ENCODE assay signal across 16 cellular contexts in genomic region chr9:122338989-122339388, GRCh38. TPM values are rescaled to one million over a fixed set of nuclear protein-coding genes. Genes with fewer than 3 reads are reported as not detected.
DNase-seq lines count a peak whose midpoint lies in the region; ATAC-seq, FAIRE-seq and TF ChIP-seq lines count a peak whose summit lies in the region.
"Had no signal": no experiment of that assay in that cellular context is flagged by ENCODE, and none has a peak within 500 bp of the region (broad histone marks: within the 10 kb centered on the region; RNA-seq: fewer than 3 reads in every experiment).

No MANE protein-coding gene starts in this region.

- H3K79me1 ChIP-seq in H1 (ENCODE audit: low read depth, low read length): no peaks in the 10 kb centered on the region

- peak overlapping the region; percentile 94; the same call in 1 of the 2 replicates for H2BK12ac ChIP-seq in H1 (ENCODE audit: low read depth, low read length)

- 73% methylated on average over 3 of the region's 3 CpGs; no CpG with 5 or more reads in 1 of the 2 experiments for WGBS in H1 (ENCODE audit: extremely low coverage in 1 of 2, insufficient coverage in 1 of 2, insufficient read length in 1 of 2, insufficient replicate concordance in 2 of 2, low coverage in 1 of 2, low lambda C conversion rate in 2 of 2, missing lambda C conversion rate in 1 of 2), 2 experiments

- H3K14ac ChIP-seq in H1 (ENCODE audit: insufficient read length): no peak overlapping the region

- H3K4me1 Mint-ChIP-seq in nephron progenitor cell: peaks cover 15% of the 10 kb centered on the region

- H3K4ac ChIP-seq in H1 (replicated peaks; ENCODE audit: insufficient read length, low read depth, low read length): no peak overlapping the region

- H2BK20ac ChIP-seq in H1 (ENCODE audit: low read length): peak overlapping the region; percentile 84; the same call in 1 of the 2 replicates

- H3K4me1 ChIP-seq in BE2C: peaks cover 13% of the 10 kb centered on the region
- peaks cover 18 to 44% (median 28%) of the 10 kb centered on the region in 4 experiments for H3K4me1 ChIP-seq in H1 (replicated peaks in 1 of 4; ENCODE audit: control insufficient read depth in 3 of 4, insufficient read depth in 4 of 4, low read length in 3 of 4)

- H2BK15ac ChIP-seq in H1 (ENCODE audit: low read length): peak overlapping the region; percentile 90; the same call in 1 of the 2 replicates

- H3K23me2 ChIP-seq in H1 (ENCODE audit: low read depth, low read length): peaks cover 4% of the 10 kb centered on the region

- H3K27ac ChIP-seq in AG04450 (ENCODE audit: low read depth, low read length) (peak overlapping the region; percentile 11), H1 (ENCODE audit: low read depth, low read length) (no peak overlapping the region)

- no peak for DNase-seq in AG04450 (ENCODE audit: low read depth, low spot score)
- peak; percentile 70 for DNase-seq in BE2C
- DNase-seq in H1 (ENCODE audit: low read depth in 1 of 2, low spot score in 2 of 2): no peak
- no peak for DNase-seq in nephron progenitor cell
- DNase-seq in left colon: no peak
- no peak for DNase-seq in activated CD4-positive, alpha-beta T cell treated with anti-CD3 and anti-CD28 coated beads, Interleukin-2, amount 50 U/mL, for 1 hour
- no peak for DNase-seq in middle frontal gyrus (ENCODE audit: extremely low spot score, low spot score)
- DNase-seq in activated CD4-positive, alpha-beta T cell treated with anti-CD3 and anti-CD28 coated beads for 4 hours: no peak
- DNase-seq: DMS 273 treated with DMSO at 0.1 percent for 48 hours, HCEC 1CT, KBM-7, NCI-H1092 treated with DMSO at 0.1 percent for 48 hours, NCI-H1694, NCI-H446, NCI-H774 had no signal

- H3K4me3 ChIP-seq in AG04450 (ENCODE audit: low read depth, low read length): no peak overlapping the region
- no peak overlapping the region for H3K4me3 ChIP-seq in BE2C (ENCODE audit: low read depth, low read length)
- H3K4me3 ChIP-seq in H1 (ENCODE audit: extremely low read depth in 1 of 4, insufficient read depth in 2 of 4, low read depth in 3 of 4, low read length in 4 of 4): no peak overlapping the region

- ATAC-seq in left colon: no peak

- FAIRE-seq in H1 (lab: Jason Lieb, UNC): no peak
- FAIRE-seq: GM18507 had no signal

- no peaks in the 10 kb centered on the region for H3K9me3 Mint-ChIP-seq in nephron progenitor cell

- no peak overlapping the region for H4K5ac ChIP-seq in H1 (ENCODE audit: insufficient read length, low read depth, low read length)

- H2BK120ac ChIP-seq in H1 (replicated peaks; ENCODE audit: low read depth, low read length): no peak overlapping the region

- CTCF ChIA-PET in AG04450 (lab: Charles Lee): interaction anchor here (1.4 to 2.7 kb wide), 2 partner anchors 12 to 240 kb away, joined by 6 to 9 read pairs; no protein-coding TSS in a partner anchor
- CTCF ChIA-PET in H1 (lab: Charles Lee; ENCODE audit: partially characterized antibody): interaction anchor here (0.8 to 25.6 kb wide), 6 partner anchors 11 to 240 kb away, joined by 3 to 544 read pairs (median 8); no protein-coding TSS in a partner anchor

- TF ChIP-seq EP300 in H1 (IDR thresholded peaks at IDR 0.05; ENCODE audit: borderline replicate concordance in 1 of 2, low read depth in 2 of 2, low read length in 2 of 2): no peak

- no peak overlapping the region; the same call in 1 of the 2 replicates for H2AK5ac ChIP-seq in H1 (ENCODE audit: low read depth, low read length)

- H3K27ac Mint-ChIP-seq in nephron progenitor cell: peak overlapping the region; percentile 82

- H3K36me3 ChIP-seq in BE2C (no peaks in the 10 kb centered on the region), H1 (ENCODE audit: control insufficient read depth in 2 of 4, insufficient read depth in 4 of 4, low read length in 3 of 4) (no peaks in the 10 kb centered on the region)

- no peak overlapping the region for H3K23ac ChIP-seq in H1 (ENCODE audit: insufficient read length)

- H3K79me2 ChIP-seq in H1 (ENCODE audit: control insufficient read depth in 1 of 2, insufficient read depth in 2 of 2, low read length in 2 of 2): no peaks in the 10 kb centered on the region

- POLR2A ChIA-PET in AG04450 (lab: Yijun Ruan, JAX) (no interaction called here), H1 (lab: Charles Lee; ENCODE audit: partially characterized antibody) (interaction anchor here (0.5 to 1.7 kb wide), 4 partner anchors 8 to 92 kb away, joined by 3 to 6 read pairs (median 3); no protein-coding TSS in a partner anchor)

- no peak for TF ChIP-seq RAD21 in H1 (IDR thresholded peaks at IDR 0.05 in 1 of 2, conservative IDR thresholded peaks at IDR 0.05 in 1 of 2; ENCODE audit: low read depth in 2 of 2, low read length in 2 of 2)

- no peaks in the 10 kb centered on the region for H3K36me3 Mint-ChIP-seq in nephron progenitor cell (ENCODE audit: low read depth)

- H3K27me3 ChIP-seq in AG04450 (ENCODE audit: control insufficient read depth, insufficient read depth, low read length) (peaks cover 23% of the 10 kb centered on the region), BE2C (no peaks in the 10 kb centered on the region), H1 (replicated peaks in 1 of 4; ENCODE audit: control insufficient read depth in 3 of 4, extremely low read depth in 1 of 4, insufficient read depth in 3 of 4, low read length in 3 of 4) (0 out of 7 replicates have a peak, but pooled peaks cover 0 to 2% (median 0%) of the 10 kb centered on the region in 4 experiments)

- no peak overlapping the region for H3K56ac ChIP-seq in H1 (replicated peaks; ENCODE audit: insufficient read length, low read depth, low read length)

- TF ChIP-seq CTCF in AG04450 (IDR thresholded peaks at IDR 0.05; ENCODE audit: low read depth, low read length): no peak
- TF ChIP-seq CTCF in BE2C (IDR thresholded peaks at IDR 0.05; ENCODE audit: low read depth, low read length): no peak
- TF ChIP-seq CTCF in H1 (IDR thresholded peaks at IDR 0.05; ENCODE audit: control extremely low read depth in 1 of 3, insufficient read depth in 1 of 3, low read depth in 1 of 3, low read length in 3 of 3): no peak
- no peak for TF ChIP-seq CTCF in nephron progenitor cell (IDR thresholded peaks at IDR 0.05)

- no peaks in the 10 kb centered on the region for H3K9me3 ChIP-seq in AG04450 (ENCODE audit: control insufficient read depth, insufficient read depth, low read length)
- no peaks in the 10 kb centered on the region for H3K9me3 ChIP-seq in BE2C
- no peaks in the 10 kb centered on the region for H3K9me3 ChIP-seq in H1 (ENCODE audit: insufficient read depth in 2 of 2, low read depth in 1 of 2, low read length in 1 of 2)

- no peak overlapping the region for H3K4me2 ChIP-seq in H1 (ENCODE audit: insufficient read depth in 1 of 2, low read depth in 2 of 2, low read length in 2 of 2)

- no peak for TF ChIP-seq POLR2A in H1 (IDR thresholded peaks at IDR 0.05; ENCODE audit: control extremely low read depth in 1 of 2, low read depth in 2 of 2, low read length in 2 of 2)

- no peak overlapping the region; the same call in 1 of the 2 replicates for H2BK5ac ChIP-seq in H1 (ENCODE audit: low read depth, low read length)

- no peaks in the 10 kb centered on the region for H4K20me1 ChIP-seq in H1 (replicated peaks in 1 of 2; ENCODE audit: control insufficient read depth in 1 of 2, insufficient read depth in 2 of 2, low read length in 2 of 2)

- no peak overlapping the region for H2AFZ ChIP-seq in H1 (ENCODE audit: low read length)

- intact Hi-C loops in left colon (cut with DNase I, micrococcal nuclease): no loop called here

- H3K27me3 Mint-ChIP-seq in nephron progenitor cell (ENCODE audit: low read depth, poor library complexity): peaks cover 66% of the 10 kb centered on the region

- H4K91ac ChIP-seq in H1 (replicated peaks; ENCODE audit: insufficient read length, low read length): peak overlapping the region; percentile 86

- H3K9ac ChIP-seq in H1 (replicated peaks in 1 of 4; ENCODE audit: extremely low read depth in 1 of 4, low read depth in 3 of 4, low read length in 3 of 4): no peak overlapping the region

- H3K18ac ChIP-seq in H1 (ENCODE audit: extremely low read depth, low read length): peak overlapping the region; percentile 6; the same call in 1 of the 2 replicates

- H4K8ac ChIP-seq in H1 (ENCODE audit: extremely low read depth, insufficient read depth, low read length): 0 out of 2 replicates have a peak overlapping the region, but pooled peaks have one; percentile 19

- no peak overlapping the region for H3K4me3 Mint-ChIP-seq in nephron progenitor cell

TF ChIP-seq in H1, 55 proteins besides CTCF, POLR2A, EP300 and RAD21:
- TF ChIP-seq CBX5 (IDR thresholded peaks at IDR 0.05; ENCODE audit: low read depth, low read length) (no peak), HDAC2 (IDR thresholded peaks at IDR 0.05; ENCODE audit: borderline replicate concordance in 1 of 2, low read depth in 2 of 2, low read length in 2 of 2) (no peak), CEBPB (IDR thresholded peaks at IDR 0.05; ENCODE audit: low read depth, low read length) (no peak), KDM1A (IDR thresholded peaks at IDR 0.05; ENCODE audit: borderline replicate concordance, low read length) (no peak), ASH2L (IDR thresholded peaks at IDR 0.05; ENCODE audit: low read length) (no peak)

RNA-seq across cellular contexts. Expression of gene PTGS1, which starts 31.8 kb away (rescaled TPM):
- 78.3 and 83.1 TPM in 2 replicates for polyA plus RNA-seq in AG04450 (2011; rRNA removed)
- polyA minus RNA-seq in AG04450 (2011; rRNA and poly(A)+ RNA removed): 56.1 and 65.0 TPM in 2 replicates
- polyA plus RNA-seq in BE2C (2012; ENCODE audit: insufficient read depth, insufficient read length, low read depth): 0.60 TPM
- 1.1 and 1.3 TPM in 2 replicates for total RNA-seq in H1 (2021; fragmentation: NEBNext Ultra II Directional; extraction: Animal tissue kit (Norgen Biotek cat#: 25700))
- 1.9 and 2.4 TPM in 2 replicates for polyA plus RNA-seq in H1 (2011; rRNA removed)
- polyA plus RNA-seq in H1 (2011; cell fraction: cytosol; rRNA removed): 1.9 TPM
- 2.9 TPM for polyA plus RNA-seq in H1 (2011; cell fraction: nucleus; rRNA removed)
- 0.93 to 2.0 TPM (median 1.7 TPM) in 4 replicates for polyA plus RNA-seq in H1 (2012, experiment 1 of 2)
- 1.00 TPM for polyA plus RNA-seq in H1 (2012, experiment 2 of 2)
- 1.4 TPM for polyA plus RNA-seq in H1 (2013, experiment 1 of 2)
- polyA plus RNA-seq in H1 (2013, experiment 2 of 2): 1.5 TPM
- 1.8 and 2.2 TPM in 2 replicates for polyA minus RNA-seq in H1 (2011; rRNA and poly(A)+ RNA removed)
- 1.2 TPM for polyA minus RNA-seq in H1 (2011; cell fraction: cytosol; rRNA and poly(A)+ RNA removed)
- polyA minus RNA-seq in H1 (2011; cell fraction: nucleus; rRNA and poly(A)+ RNA removed): 1.1 TPM
- 10 to 100 TPM in 1 of 2 donors, 1 to 10 TPM in 1; 7.8 to 25.4 TPM for total RNA-seq in left colon
